Comparison of ENCODE assay signal across 22 cellular contexts in genomic region chr2:96737251-96737650, GRCh38.
"Had no signal": no experiment of that assay in that cellular context is flagged by ENCODE, and none has a peak within 500 bp of the region (broad histone marks: within the 10 kb centered on the region; RNA-seq: fewer than 3 reads in every experiment).

No MANE protein-coding gene starts in this region.

- H3K9me3 ChIP-seq: heart left ventricle, sigmoid colon, stomach, thoracic aorta, transverse colon had no signal

- ATAC-seq: heart left ventricle, left colon, left ventricle myocardium superior had no signal

- DNase-seq: effector CD4-positive, alpha-beta T cell; endodermal cell; heart left ventricle; hippocampal formation; left colon; left ventricle myocardium superior; mesenchymal stem cell; midbrain; occipital lobe; sigmoid colon; stimulated activated CD4-positive, alpha-beta T cell treated with anti-CD3 and anti-CD28 coated beads, Interleukin-2, amount 100 ng/mL, for 24 hours; stimulated activated CD4-positive, alpha-beta T cell treated with anti-CD3 and anti-CD28 coated beads, Interleukin-4, amount 100 ng/mL, for 4 hours; stimulated activated naive CD4-positive, alpha-beta T cell; stomach; substantia nigra; transverse colon had no signal

- H3K27me3 ChIP-seq: heart left ventricle, sigmoid colon, stomach, transverse colon had no signal

- H3K27ac ChIP-seq: coronary artery, heart left ventricle, parathyroid adenoma, sigmoid colon, stomach, thoracic aorta, transverse colon had no signal

- H3K4me3 ChIP-seq: coronary artery, heart left ventricle, lung, sigmoid colon, skin epidermis, stomach, thoracic aorta, transverse colon had no signal

- H3K9ac ChIP-seq: parathyroid adenoma had no signal

- H2AFZ ChIP-seq: parathyroid adenoma had no signal

- FAIRE-seq: frontal cortex had no signal
